In the genomic region with DNA sequence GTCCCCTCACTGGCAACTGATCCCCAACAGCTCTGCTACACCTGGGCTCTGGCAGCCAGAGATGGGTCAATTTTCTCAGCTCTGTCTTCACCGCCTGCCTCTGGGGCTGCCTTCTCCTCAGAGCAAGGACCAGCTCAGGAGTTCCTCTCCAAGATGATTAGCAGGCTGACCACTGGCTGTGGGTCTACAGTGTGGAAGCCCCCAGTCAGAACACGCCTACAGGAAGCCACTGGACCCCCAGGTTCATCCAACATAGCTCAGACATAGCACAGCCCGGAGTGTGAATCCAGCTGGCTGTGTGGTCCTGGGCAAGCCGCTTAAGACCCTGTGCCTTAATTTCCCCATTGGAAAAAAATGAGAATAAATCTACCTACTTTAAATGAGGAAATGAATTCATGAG, we compare ENCODE assay signal across 15 cellular contexts. TPM values are rescaled to one million over a fixed set of nuclear protein-coding genes. Genes with fewer than 3 reads are reported as not detected.
A peak's percentile ranks its signal among the peaks of the same experiment; 100 is the strongest.
DNase-seq lines count a peak whose midpoint lies in the region; ATAC-seq and TF ChIP-seq lines count a peak whose summit lies in the region.
"Had no signal": no experiment of that assay in that cellular context is flagged by ENCODE, and none has a peak within 500 bp of the region (broad histone marks: within the 10 kb centered on the region; RNA-seq: fewer than 3 reads in every experiment).

No MANE protein-coding gene starts in this region.

- H3K9me3 ChIP-seq in HUES6 (ENCODE audit: control insufficient read depth, insufficient read depth, low read depth, low read length) = no peaks in the 10 kb centered on the region
- H3K9me3 ChIP-seq in endodermal cell (ENCODE audit: control insufficient read depth, low read length) = no peaks in the 10 kb centered on the region
- no peaks in the 10 kb centered on the region for H3K9me3 ChIP-seq in neuronal stem cell (replicated peaks in 1 of 2; ENCODE audit: control insufficient read depth in 2 of 2, insufficient read depth in 1 of 2, low read depth in 1 of 2, low read length in 2 of 2)
- no peaks in the 10 kb centered on the region for H3K9me3 ChIP-seq in vagina
- H3K9me3 ChIP-seq: BLaER1 treated with 17β-estradiol and CSF1 and Interleukin-3, amounts not matched to agents 10 nM and 100 nM; SJCRH30 had no signal

- H3K18ac ChIP-seq in neuronal stem cell (ENCODE audit: low read length) = no peak overlapping the region

- no peak overlapping the region for H3K14ac ChIP-seq in neuronal stem cell (ENCODE audit: low read length)

- no peaks in the 10 kb centered on the region; the same call in 1 of the 2 replicates for H3K36me3 ChIP-seq in HUES6 (ENCODE audit: control insufficient read depth, insufficient read depth, low read length)
- no peaks in the 10 kb centered on the region for H3K36me3 ChIP-seq in endodermal cell (ENCODE audit: control insufficient read depth, insufficient read depth, low read length)
- no peaks in the 10 kb centered on the region for H3K36me3 ChIP-seq in neuronal stem cell (replicated peaks in 1 of 2; ENCODE audit: control insufficient read depth in 2 of 2, insufficient read depth in 2 of 2, low read length in 2 of 2)
- H3K36me3 ChIP-seq in vagina = no peaks in the 10 kb centered on the region
- H3K36me3 ChIP-seq: SJCRH30 had no signal

- H3K4ac ChIP-seq in neuronal stem cell (ENCODE audit: low read length) = peak overlapping the region; percentile 53

- peak overlapping the region; percentile 50 for H3K9ac ChIP-seq in HUES6 (ENCODE audit: low read length)
- no peak overlapping the region for H3K9ac ChIP-seq in endodermal cell (ENCODE audit: extremely low read depth, low read length, poor library complexity, severe bottlenecking)
- H3K9ac ChIP-seq in neuronal stem cell (ENCODE audit: low read depth, low read length, poor library complexity) = no peak overlapping the region
- H3K9ac ChIP-seq: BLaER1 treated with 17β-estradiol and CSF1 and Interleukin-3, amounts not matched to agents 10 nM and 100 nM had no signal

- no peak overlapping the region for H3K4me3 Mint-ChIP-seq in endodermal cell
- H3K4me3 Mint-ChIP-seq: H9 had no signal

- 91 to 93% methylated on average over 4 of the region's 4 CpGs for WGBS in endodermal cell (ENCODE audit: insufficient coverage in 1 of 2, insufficient read length in 1 of 2), 2 experiments
- no CpG with 5 or more reads among the region's 4 CpGs for WGBS in neuronal stem cell (ENCODE audit: extremely low coverage in 2 of 2, insufficient read length in 2 of 2, insufficient replicate concordance in 1 of 2), 2 donors

- H3K9me3 Mint-ChIP-seq in endodermal cell = no peaks in the 10 kb centered on the region
- H3K9me3 Mint-ChIP-seq: H9 had no signal

- ATAC-seq in GM21717 (IDR thresholded peaks at IDR 0.05; ENCODE audit: unreplicated experiment) = no peak
- ATAC-seq in HG02763 (IDR thresholded peaks at IDR 0.05; ENCODE audit: unreplicated experiment) = no peak
- no peak for ATAC-seq in HG02884 (IDR thresholded peaks at IDR 0.05; ENCODE audit: unreplicated experiment)

- H4K91ac ChIP-seq in neuronal stem cell (ENCODE audit: low read depth, low read length, poor library complexity) = no peak overlapping the region

- TF ChIP-seq CTCF in endodermal cell (conservative IDR thresholded peaks at IDR 0.05) = no peak
- TF ChIP-seq CTCF in vagina (IDR thresholded peaks at IDR 0.05) = no peak

- peak overlapping the region; percentile 66 for H2BK5ac ChIP-seq in neuronal stem cell (ENCODE audit: low read length)

- TF ChIP-seq POLR2A in vagina (IDR thresholded peaks at IDR 0.05) = no peak

- no peaks in the 10 kb centered on the region for H3K36me3 Mint-ChIP-seq in endodermal cell (ENCODE audit: low read depth)

- H3K27ac ChIP-seq in HUES6 (ENCODE audit: low read depth, low read length) = no peak overlapping the region
- H3K27ac ChIP-seq in endodermal cell (ENCODE audit: low read depth, low read length) = no peak overlapping the region
- H3K27ac ChIP-seq in neuronal stem cell (replicated peaks; ENCODE audit: low read length) = no peak overlapping the region
- H3K27ac ChIP-seq in vagina = peak overlapping the region; percentile 74
- H3K27ac ChIP-seq: BLaER1 treated with 17β-estradiol and CSF1 and Interleukin-3, amounts not matched to agents 10 nM and 100 nM; SJCRH30 had no signal

- intact Hi-C loops in vagina (cut with DNase I) = loop anchor here (5.0 kb wide), 1 partner anchor 36 kb away; no protein-coding TSS in a partner anchor

- H3K4me3 ChIP-seq in HUES6 (ENCODE audit: low read depth, low read length) = no peak overlapping the region; the same call in 1 of the 2 replicates
- H3K4me3 ChIP-seq in endodermal cell (ENCODE audit: low read length) = no peak overlapping the region
- H3K4me3 ChIP-seq in neuronal stem cell (ENCODE audit: low read length in 2 of 2) = no peak overlapping the region
- no peak overlapping the region for H3K4me3 ChIP-seq in vagina
- H3K4me3 ChIP-seq: BLaER1 treated with 17β-estradiol and CSF1 and Interleukin-3, amounts not matched to agents 10 nM and 100 nM; SJCRH30 had no signal

- peaks cover 27% of the 10 kb centered on the region for H3K4me1 Mint-ChIP-seq in endodermal cell

- peak overlapping the region; percentile 94 for H2BK12ac ChIP-seq in neuronal stem cell (ENCODE audit: low read length)

- peak overlapping the region; percentile 2 for H2BK120ac ChIP-seq in neuronal stem cell (ENCODE audit: low read depth, low read length)

- no peak overlapping the region for H3K27ac Mint-ChIP-seq in endodermal cell
- H3K27ac Mint-ChIP-seq: H9 had no signal

- DNase-seq in endodermal cell = peak; percentile 27
- no peak for DNase-seq in neuronal stem cell (ENCODE audit: low spot score)
- DNase-seq in vagina (ENCODE audit: extremely low spot score in 2 of 2) = no peak
- DNase-seq: DMS153, EL, H9, MV-4-11, NCI-H2227 treated with DMSO at 0.1 percent for 48 hours, NCI-H526, SJCRH30 had no signal

- no peak overlapping the region for H4K8ac ChIP-seq in neuronal stem cell (ENCODE audit: low read depth, low read length)

- H3K23ac ChIP-seq in neuronal stem cell (ENCODE audit: low read depth, low read length, poor library complexity) = peak overlapping the region; percentile 31

- H3K27me3 Mint-ChIP-seq in endodermal cell (ENCODE audit: insufficient read depth) = peaks cover 24% of the 10 kb centered on the region

- H3K79me1 ChIP-seq in neuronal stem cell (ENCODE audit: low read depth, low read length) = peaks cover 13% of the 10 kb centered on the region

- H3K27me3 ChIP-seq in HUES6 (ENCODE audit: control insufficient read depth, insufficient read depth, low read length) (peaks cover 24% of the 10 kb centered on the region), endodermal cell (ENCODE audit: control insufficient read depth, insufficient read depth, low read length, poor library complexity, severe bottlenecking) (peaks cover 5% of the 10 kb centered on the region), neuronal stem cell (ENCODE audit: control insufficient read depth in 3 of 3, insufficient read depth in 3 of 3, low read depth in 1 of 3, low read length in 3 of 3) (peaks cover 0 to 28% (median 3%) of the 10 kb centered on the region in 3 experiments), vagina (no peaks in the 10 kb centered on the region)
- H3K27me3 ChIP-seq: BLaER1 treated with 17β-estradiol and CSF1 and Interleukin-3, amounts not matched to agents 10 nM and 100 nM had no signal

- peaks cover 46% of the 10 kb centered on the region for H3K4me1 ChIP-seq in HUES6 (ENCODE audit: control insufficient read depth, insufficient read depth, low read length)
- H3K4me1 ChIP-seq in endodermal cell (ENCODE audit: control insufficient read depth, insufficient read depth, low read length) = peaks cover 6% of the 10 kb centered on the region
- peaks cover 34 to 36% of the 10 kb centered on the region in 2 donors for H3K4me1 ChIP-seq in neuronal stem cell (ENCODE audit: control insufficient read depth in 2 of 2, insufficient read depth in 1 of 2, low read depth in 1 of 2, low read length in 2 of 2)
- H3K4me1 ChIP-seq in vagina = peaks cover 79% of the 10 kb centered on the region
- H3K4me1 ChIP-seq: SJCRH30 had no signal

- peak overlapping the region; percentile 99 for H2BK15ac ChIP-seq in neuronal stem cell (ENCODE audit: low read length)

- H2AFZ ChIP-seq in neuronal stem cell (ENCODE audit: low read length) = no peak overlapping the region

- H3K4me2 ChIP-seq in neuronal stem cell (ENCODE audit: insufficient read depth, low read length, poor library complexity, severe bottlenecking) = no peak overlapping the region

- H2AK5ac ChIP-seq in neuronal stem cell (ENCODE audit: low read depth, low read length) = peak overlapping the region; percentile 49

RNA-seq across cellular contexts. Expression of a gene that starts 4.9 kb away (rescaled TPM):
- total RNA-seq in endodermal cell (10 to 100 TPM; 17.9 to 22.1 TPM), vagina (19.4 TPM)
- polyA plus RNA-seq in endodermal cell (2013, experiment 1 of 2) = 26.6 TPM
- polyA plus RNA-seq in endodermal cell (2013, experiment 2 of 2) = 27.8 TPM
- polyA plus RNA-seq in neuronal stem cell (2013, experiment 1 of 2) = 17.3 TPM
- 15.7 TPM for polyA plus RNA-seq in neuronal stem cell (2013, experiment 2 of 2)

RNA-seq across cellular contexts. Expression of a gene that starts 18.9 kb away (rescaled TPM):
- 10 to 100 TPM; 72.0 to 88.3 TPM for total RNA-seq in endodermal cell
- 85.1 TPM for polyA plus RNA-seq in endodermal cell (2013, experiment 1 of 2)
- 81.8 TPM for polyA plus RNA-seq in endodermal cell (2013, experiment 2 of 2)
- 50.6 TPM for polyA plus RNA-seq in neuronal stem cell (2013, experiment 1 of 2)
- polyA plus RNA-seq in neuronal stem cell (2013, experiment 2 of 2) = 49.2 TPM
- 127 TPM for total RNA-seq in vagina

RNA-seq across cellular contexts. Expression of a gene that starts 34.1 kb away (rescaled TPM):
- total RNA-seq in endodermal cell = 10 to 100 TPM; 34.5 to 38.2 TPM
- 43.2 TPM for polyA plus RNA-seq in endodermal cell (2013, experiment 1 of 2)
- polyA plus RNA-seq in endodermal cell (2013, experiment 2 of 2) = 38.7 TPM
- 14.7 TPM for polyA plus RNA-seq in neuronal stem cell (2013, experiment 1 of 2)
- polyA plus RNA-seq in neuronal stem cell (2013, experiment 2 of 2) = 14.9 TPM
- 37.6 TPM for total RNA-seq in vagina

RNA-seq across cellular contexts. Expression of a gene that starts 34.2 kb away (rescaled TPM):
- 10 to 100 TPM; 77.5 to 87.1 TPM for total RNA-seq in endodermal cell
- polyA plus RNA-seq in endodermal cell (2013, experiment 1 of 2) = 74.2 TPM
- 64.5 TPM for polyA plus RNA-seq in endodermal cell (2013, experiment 2 of 2)
- polyA plus RNA-seq in neuronal stem cell (2013, experiment 1 of 2) = 48.4 TPM
- 48.9 TPM for polyA plus RNA-seq in neuronal stem cell (2013, experiment 2 of 2)
- 28.0 TPM for total RNA-seq in vagina

RNA-seq across cellular contexts. Expression of a gene that starts 55.0 kb away (rescaled TPM):
- total RNA-seq in endodermal cell (1 to 10 TPM; 6.7 to 9.8 TPM), vagina (22.1 TPM)
- 5.0 TPM for polyA plus RNA-seq in endodermal cell (2013, experiment 1 of 2)
- 5.5 TPM for polyA plus RNA-seq in endodermal cell (2013, experiment 2 of 2)
- 6.4 TPM for polyA plus RNA-seq in neuronal stem cell (2013, experiment 1 of 2)
- polyA plus RNA-seq in neuronal stem cell (2013, experiment 2 of 2) = 6.3 TPM
